ENCODE assay signal across 14 cellular contexts in genomic region chr1:157978547-157979403, GRCh38. TPM values are rescaled to one million over a fixed set of nuclear protein-coding genes. Genes with fewer than 3 reads are reported as not detected.
A peak's percentile ranks its signal among the peaks of the same experiment; 100 is the strongest.
DNase-seq lines count a peak whose midpoint lies in the region; ATAC-seq and TF ChIP-seq lines count a peak whose summit lies in the region.
"Had no signal": no experiment of that assay in that cellular context is flagged by ENCODE, and none has a peak within 500 bp of the region (broad histone marks: within the 10 kb centered on the region; RNA-seq: fewer than 3 reads in every experiment).

No MANE protein-coding gene starts in this region.

- H3K9me3 ChIP-seq in HUES6 (ENCODE audit: control insufficient read depth, insufficient read depth, low read depth, low read length) (no peaks in the 10 kb centered on the region), colonic mucosa (no peaks in the 10 kb centered on the region), skeletal muscle tissue (ENCODE audit: control insufficient read depth in 3 of 3, low read length in 3 of 3) (no peaks in the 10 kb centered on the region)
- H3K9me3 ChIP-seq: SJCRH30 had no signal

- 0 out of 2 replicates have a peak overlapping the region, but pooled peaks have one; percentile 22 for H3K4me3 ChIP-seq in HUES6 (ENCODE audit: low read depth, low read length)
- peak overlapping the region; percentile 30 for H3K4me3 ChIP-seq in colonic mucosa
- peak overlapping the region in 2 of 3 donors; percentile 14 to 29 for H3K4me3 ChIP-seq in skeletal muscle tissue (ENCODE audit: low read length in 3 of 3)
- H3K4me3 ChIP-seq: SJCRH30 had no signal

- H3K27me3 ChIP-seq in HUES6 (ENCODE audit: control insufficient read depth, insufficient read depth, low read length), result no peaks in the 10 kb centered on the region
- no peaks in the 10 kb centered on the region for H3K27me3 ChIP-seq in colonic mucosa
- peaks cover 4 to 10% (median 7%) of the 10 kb centered on the region in 3 donors for H3K27me3 ChIP-seq in skeletal muscle tissue (ENCODE audit: control insufficient read depth in 3 of 3, insufficient read depth in 3 of 3, low read length in 3 of 3)

- no peak overlapping the region for H3K27ac ChIP-seq in HUES6 (ENCODE audit: low read depth, low read length)
- H3K27ac ChIP-seq in colonic mucosa, result peak overlapping the region; percentile 13
- no peak overlapping the region for H3K27ac ChIP-seq in skeletal muscle tissue (ENCODE audit: low read depth, low read length)
- H3K27ac ChIP-seq: SJCRH30 had no signal

- peaks cover 17% of the 10 kb centered on the region for H3K4me1 ChIP-seq in HUES6 (ENCODE audit: control insufficient read depth, insufficient read depth, low read length)
- H3K4me1 ChIP-seq in colonic mucosa, result no peaks in the 10 kb centered on the region
- no peaks in the 10 kb centered on the region for H3K4me1 ChIP-seq in skeletal muscle tissue (ENCODE audit: control insufficient read depth in 3 of 3, insufficient read depth in 3 of 3, low read length in 3 of 3)
- H3K4me1 ChIP-seq: SJCRH30 had no signal

- peak; percentile 60 for DNase-seq in colonic mucosa
- peak; percentile 85 for DNase-seq in islet precursor cell
- no peak for DNase-seq in stimulated activated CD4-positive, alpha-beta T cell treated with anti-CD3 and anti-CD28 coated beads, Interleukin-12 subunit alpha, Interleukin-12 subunit beta, amount 100 ng/mL, for 4 hours
- DNase-seq in ACHN, result no peak
- DNase-seq in LoVo (ENCODE audit: low spot score), result no peak
- DNase-seq: naive B cell, NCI-H1092, NCI-H510A treated with DMSO at 0.1 percent for 48 hours, SJCRH30 had no signal

- no peak overlapping the region for H3K9ac ChIP-seq in HUES6 (ENCODE audit: low read length)
- peak overlapping the region in 1 of 2 donors; percentile 41 for H3K9ac ChIP-seq in colonic mucosa (ENCODE audit: low read depth in 2 of 2, low read length in 2 of 2)
- peak overlapping the region in 1 of 3 donors; percentile 33 for H3K9ac ChIP-seq in skeletal muscle tissue (ENCODE audit: low read depth in 1 of 3, low read length in 3 of 3)

- no peak for ATAC-seq in HG03520 (IDR thresholded peaks at IDR 0.05; ENCODE audit: unreplicated experiment)
- ATAC-seq: activated CD4-positive, CD25-positive, alpha-beta regulatory T cell treated with anti-CD3 and anti-CD28 coated beads, Interleukin-2, amount 50 U/mL, for 24 hours; activated T-helper 17 cell treated with anti-CD3 and anti-CD28 coated beads, Interleukin-2, amount 50 U/mL, for 72 hours had no signal

- H3K36me3 ChIP-seq in HUES6 (ENCODE audit: control insufficient read depth, insufficient read depth, low read length) (no peaks in the 10 kb centered on the region), colonic mucosa (no peaks in the 10 kb centered on the region), skeletal muscle tissue (ENCODE audit: control insufficient read depth in 3 of 3, insufficient read depth in 3 of 3, low read length in 3 of 3) (no peaks in the 10 kb centered on the region)
- H3K36me3 ChIP-seq: SJCRH30 had no signal

- in situ Hi-C loops in ACHN (cut with HindIII; ENCODE audit: low pct_ligation_motif_present, low pct_unique_long_range_greater_than_20kb, low sequenced_read_pairs), result no loop called here

- TF ChIP-seq CTCF in colonic mucosa (IDR thresholded peaks at IDR 0.05), result no peak

- intact Hi-C loops in colonic mucosa (cut with DNase I), result no loop called here

RNA-seq across cellular contexts. Expression of gene KIRREL1, which starts 14.7 kb away (rescaled TPM):
- total RNA-seq in colonic mucosa (10 to 100 TPM in 1 of 2 donors, 1 to 10 TPM in 1; 5.8 to 12.8 TPM), skeletal muscle tissue (23.5 TPM)

Comparison
In these comparisons a context has a peak if more than half of its experiments do, and no peak if none do; other contexts are left out.
1. DNase-seq: peak in colonic mucosa (single experiment) and islet precursor cell (single experiment); none in stimulated activated CD4-positive, alpha-beta T cell treated with anti-CD3 and anti-CD28 coated beads, Interleukin-12 subunit alpha, Interleukin-12 subunit beta, amount 100 ng/mL, for 4 hours (single experiment), ACHN (single experiment) and LoVo (single experiment).
2. Peak in every context shown above with its lines, with median percentiles within 50 percentile points of each other: H3K4me3 ChIP-seq.